In the genomic region with DNA sequence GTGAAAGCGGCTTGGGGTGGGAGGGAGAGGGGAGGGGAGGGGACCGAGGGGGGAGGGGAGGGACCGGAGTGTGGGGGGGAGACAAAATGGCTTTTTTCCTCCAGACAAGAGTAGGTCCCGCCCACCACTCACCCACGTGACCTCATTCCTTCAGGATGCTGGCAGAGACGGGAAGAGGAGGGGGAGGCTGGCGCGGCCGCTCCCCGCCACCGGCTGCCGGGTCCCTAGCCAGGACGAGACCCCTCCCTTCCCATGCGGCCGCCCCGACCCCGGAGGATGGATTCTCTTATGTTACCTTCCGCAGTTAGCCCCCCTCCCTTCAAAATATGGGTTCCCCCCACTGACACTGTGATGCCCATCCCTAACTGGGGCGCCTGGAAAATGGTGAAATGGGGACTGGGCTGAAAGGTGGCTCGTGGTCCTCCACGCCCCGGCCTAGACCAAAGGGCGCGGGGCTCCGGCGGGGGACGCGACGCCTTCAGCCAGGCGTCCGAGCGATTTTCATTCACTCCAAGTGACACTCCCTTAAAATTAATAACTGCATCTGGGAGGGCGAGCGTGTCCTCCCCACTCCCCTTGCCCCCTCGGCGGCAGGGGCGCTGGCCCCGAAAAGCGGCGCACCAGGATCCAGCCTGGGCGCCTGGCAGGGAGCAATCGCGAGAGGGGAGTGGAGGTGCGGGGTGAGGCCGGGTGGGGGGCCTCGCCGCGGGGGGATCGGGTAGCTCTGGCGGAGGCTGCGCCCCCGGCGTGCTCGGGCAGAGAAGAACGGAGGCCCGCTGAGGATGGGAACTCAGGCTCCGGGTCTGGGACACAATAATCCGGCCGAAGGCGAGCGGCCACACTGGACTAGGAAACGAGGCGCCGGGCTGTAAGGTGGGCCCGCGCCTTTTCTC, we compare ENCODE assay signal across 8 cellular contexts. TPM values are rescaled to one million over a fixed set of nuclear protein-coding genes. Genes with fewer than 3 reads are reported as not detected.
DNase-seq lines count a peak whose midpoint lies in the region; ATAC-seq and TF ChIP-seq lines count a peak whose summit lies in the region.

A gene (minus strand): TSS at position 8 of the 893 bp plus-strand sequence. CDS start 7,934 bp downstream, outside the sequence.

- H3K27me3 ChIP-seq in MM.1S (replicated peaks; ENCODE audit: insufficient read depth, low read length) (peaks cover 22% of the 10 kb centered on the region), SK-N-SH (ENCODE audit: insufficient read depth) (no peaks in the 10 kb centered on the region), testis (no peaks in the 10 kb centered on the region)

- 2% methylated on average over 23 of the region's 66 CpGs for WGBS in SK-N-SH (ENCODE audit: low lambda C conversion rate)
- WGBS in testis, 2 donors = 0 to 1% methylated on average over 9 to 63 of the region's 66 CpGs

- peak within 1 kb of the TSS; percentile 98 for H3K4me3 Mint-ChIP-seq in endothelial cell (ENCODE audit: unreplicated experiment)

- peaks cover 23% of the 10 kb centered on the region for H3K27me3 Mint-ChIP-seq in endothelial cell (ENCODE audit: unreplicated experiment)

- H3K4me2 ChIP-seq in MM.1S (ENCODE audit: low read depth, low read length) (peak within 1 kb of the TSS; percentile 100), SK-N-SH (peak within 1 kb of the TSS; percentile 100)

- no peak within 1 kb of the TSS for H3K27ac Mint-ChIP-seq in endothelial cell (ENCODE audit: unreplicated experiment)

- ATAC-seq in HG02571 (IDR thresholded peaks at IDR 0.05; ENCODE audit: unreplicated experiment) = no peak
- no peak for ATAC-seq in GM18873 (IDR thresholded peaks at IDR 0.05; ENCODE audit: low FRiP score, unreplicated experiment)

- H3K9ac ChIP-seq in MM.1S (ENCODE audit: low read length) = peak within 1 kb of the TSS; percentile 26; the same call in 1 of the 2 replicates
- H3K9ac ChIP-seq in SK-N-SH = peak within 1 kb of the TSS; percentile 90

- H3K36me3 ChIP-seq in MM.1S (replicated peaks; ENCODE audit: insufficient read depth, low read length) (no peaks in the 10 kb centered on the region), SK-N-SH (replicated peaks in 1 of 2; ENCODE audit: control insufficient read depth in 1 of 2, insufficient read depth in 2 of 2, low read length in 1 of 2) (no peaks in the 10 kb centered on the region), testis (ENCODE audit: low read depth, missing control alignments) (no peaks in the 10 kb centered on the region)

- H3K27ac ChIP-seq in MM.1S (ENCODE audit: low read length) (no peak within 1 kb of the TSS), SK-N-SH (ENCODE audit: low read depth in 2 of 2, low read length in 1 of 2) (peak within 1 kb of the TSS; percentile 71 to 98), testis (peak within 1 kb of the TSS; percentile 81 to 85)

- intact Hi-C loops in testis (cut with DNase I; ENCODE audit: low total_unique reads) = no loop called here

- H3K9me2 ChIP-seq in MM.1S (replicated peaks; ENCODE audit: insufficient read depth, low read length) (no peaks in the 10 kb centered on the region), SK-N-SH (no peaks in the 10 kb centered on the region)

- H4K20me1 ChIP-seq in MM.1S (ENCODE audit: insufficient read depth, low read length) (no peaks in the 10 kb centered on the region), SK-N-SH (ENCODE audit: insufficient read depth) (peaks cover 35% of the 10 kb centered on the region)

- peak within 1 kb of the TSS; percentile 92 for H2AFZ ChIP-seq in MM.1S (ENCODE audit: low read length)
- H2AFZ ChIP-seq in SK-N-SH (ENCODE audit: low read depth) = peak within 1 kb of the TSS; percentile 80

- H3K4me1 Mint-ChIP-seq in endothelial cell (ENCODE audit: unreplicated experiment) = peaks cover 46% of the 10 kb centered on the region

- peaks cover 25% of the 10 kb centered on the region for H3F3A ChIP-seq in MM.1S (ENCODE audit: insufficient read depth, low read length)
- peaks cover 6% of the 10 kb centered on the region for H3F3A ChIP-seq in SK-N-SH (replicated peaks; ENCODE audit: insufficient read depth)

- H3K4me3 ChIP-seq in MM.1S (ENCODE audit: low read length) (peak within 1 kb of the TSS; percentile 93), SK-N-SH (ENCODE audit: low read depth in 2 of 2, low read length in 1 of 2) (peak within 1 kb of the TSS; percentile 91 to 93), testis (peak within 1 kb of the TSS; percentile 81 to 92)

- H3K9me3 ChIP-seq in MM.1S (replicated peaks; ENCODE audit: insufficient read depth, low read length) = no peaks in the 10 kb centered on the region
- no peaks in the 10 kb centered on the region for H3K9me3 ChIP-seq in SK-N-SH
- H3K9me3 ChIP-seq in testis = no peaks in the 10 kb centered on the region

- TF ChIP-seq EP300 in SK-N-SH (IDR thresholded peaks at IDR 0.05; ENCODE audit: borderline replicate concordance in 1 of 2, low read depth in 1 of 2, low read length in 1 of 2) = no peak

- no peak for TF ChIP-seq POLR2A in testis (IDR thresholded peaks at IDR 0.05)

- CTCF ChIA-PET in SK-N-SH (lab: Yijun Ruan, JAX) = interaction anchor here (0.6 to 7.4 kb wide), 5 partner anchors 14 to 72 kb away, joined by 3 to 88 read pairs (median 4); a partner anchor contains a TSS

- DNase-seq in Daoy (ENCODE audit: low read depth) = peak; percentile 94
- no peak for DNase-seq in MM.1S
- peak; percentile 90 for DNase-seq in SK-N-SH
- DNase-seq in endothelial cell (ENCODE audit: low spot score) = peak; percentile 86
- peak; percentile 61 for DNase-seq in medulla oblongata (ENCODE audit: extremely low spot score)
- DNase-seq in testis = peak; percentile 96

- no peak for TF ChIP-seq CTCF in MM.1S (IDR thresholded peaks at IDR 0.05; ENCODE audit: low read length)
- TF ChIP-seq CTCF in SK-N-SH (IDR thresholded peaks at IDR 0.05) = no peak
- TF ChIP-seq CTCF in endothelial cell (IDR thresholded peaks at IDR 0.05; ENCODE audit: unreplicated experiment) = no peak
- no peak for TF ChIP-seq CTCF in testis (IDR thresholded peaks at IDR 0.05)

- H3K9me3 Mint-ChIP-seq in endothelial cell (ENCODE audit: unreplicated experiment) = no peaks in the 10 kb centered on the region

- POLR2A ChIA-PET in SK-N-SH (lab: Yijun Ruan, JAX) = interaction anchor here (1.9 kb wide), 1 partner anchor 24 kb away, joined by 6 read pairs; no protein-coding TSS in a partner anchor

- peaks cover 17% of the 10 kb centered on the region; the same call in 1 of the 2 replicates for H3K4me1 ChIP-seq in MM.1S (ENCODE audit: low read length)
- H3K4me1 ChIP-seq in SK-N-SH (ENCODE audit: control insufficient read depth in 1 of 2, insufficient read depth in 2 of 2, low read depth in 1 of 2, low read length in 1 of 2) = peaks cover 5 to 44% of the 10 kb centered on the region in 2 experiments; a peak in 1 of 4 replicates
- H3K4me1 ChIP-seq in testis = peaks cover 36% of the 10 kb centered on the region

- H3K79me2 ChIP-seq in MM.1S (ENCODE audit: low read length) (peaks cover 11% of the 10 kb centered on the region), SK-N-SH (ENCODE audit: insufficient read depth) (peaks cover 67% of the 10 kb centered on the region)

- peaks cover 21% of the 10 kb centered on the region for H3K36me3 Mint-ChIP-seq in endothelial cell (ENCODE audit: low read depth, unreplicated experiment)

- TF ChIP-seq RAD21 in SK-N-SH (IDR thresholded peaks at IDR 0.05; ENCODE audit: low read length) = no peak

TF ChIP-seq in SK-N-SH, 30 proteins besides CTCF, POLR2A, EP300 and RAD21 (continues in another document):
- TF ChIP-seq, protein P1, sequence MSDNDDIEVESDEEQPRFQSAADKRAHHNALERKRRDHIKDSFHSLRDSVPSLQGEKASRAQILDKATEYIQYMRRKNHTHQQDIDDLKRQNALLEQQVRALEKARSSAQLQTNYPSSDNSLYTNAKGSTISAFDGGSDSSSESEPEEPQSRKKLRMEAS (IDR thresholded peaks at IDR 0.05; ENCODE audit: low read depth) = peak; percentile 48
- TF ChIP-seq YY1 (IDR thresholded peaks at IDR 0.05; ENCODE audit: low read depth) (no peak; the same call in 1 of the 2 replicates), POLR2AphosphoS5 (IDR thresholded peaks at IDR 0.05; ENCODE audit: low read depth, low read length) (peak; percentile 77; the same call in 1 of the 2 replicates), NFIC (IDR thresholded peaks at IDR 0.05; ENCODE audit: borderline replicate concordance) (0 out of 2 replicates have a peak, but pooled peaks have one; percentile 11), CHD2 (IDR thresholded peaks at IDR 0.05; ENCODE audit: low read length, partially characterized antibody) (peak; percentile 13), TAF1 (IDR thresholded peaks at IDR 0.05; ENCODE audit: borderline replicate concordance, low read depth, low read length) (peak; percentile 38; the same call in 1 of the 2 replicates), MEF2A (IDR thresholded peaks at IDR 0.05; ENCODE audit: borderline replicate concordance, low read depth) (no peak)
- TF ChIP-seq, protein P2, sequence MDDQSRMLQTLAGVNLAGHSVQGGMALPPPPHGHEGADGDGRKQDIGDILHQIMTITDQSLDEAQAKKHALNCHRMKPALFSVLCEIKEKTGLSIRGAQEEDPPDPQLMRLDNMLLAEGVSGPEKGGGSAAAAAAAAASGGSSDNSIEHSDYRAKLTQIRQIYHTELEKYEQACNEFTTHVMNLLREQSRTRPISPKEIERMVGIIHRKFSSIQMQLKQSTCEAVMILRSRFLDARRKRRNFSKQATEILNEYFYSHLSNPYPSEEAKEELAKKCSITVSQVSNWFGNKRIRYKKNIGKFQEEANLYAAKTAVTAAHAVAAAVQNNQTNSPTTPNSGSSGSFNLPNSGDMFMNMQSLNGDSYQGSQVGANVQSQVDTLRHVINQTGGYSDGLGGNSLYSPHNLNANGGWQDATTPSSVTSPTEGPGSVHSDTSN (IDR thresholded peaks at IDR 0.05) = 0 out of 2 replicates have a peak, but pooled peaks have one; percentile 11
- TF ChIP-seq, protein P3, sequence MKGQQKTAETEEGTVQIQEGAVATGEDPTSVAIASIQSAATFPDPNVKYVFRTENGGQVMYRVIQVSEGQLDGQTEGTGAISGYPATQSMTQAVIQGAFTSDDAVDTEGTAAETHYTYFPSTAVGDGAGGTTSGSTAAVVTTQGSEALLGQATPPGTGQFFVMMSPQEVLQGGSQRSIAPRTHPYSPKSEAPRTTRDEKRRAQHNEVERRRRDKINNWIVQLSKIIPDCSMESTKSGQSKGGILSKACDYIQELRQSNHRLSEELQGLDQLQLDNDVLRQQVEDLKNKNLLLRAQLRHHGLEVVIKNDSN (IDR thresholded peaks at IDR 0.05; ENCODE audit: borderline replicate concordance, low read depth) = peak; percentile 92

RNA-seq across cellular contexts. Expression of the gene that starts here (rescaled TPM):
- 3.3 and 3.5 TPM in 2 replicates for total RNA-seq in Daoy (2014; rRNA removed; shearing (Covaris generic))
- polyA plus RNA-seq in SK-N-SH (2012; rRNA removed) = 24.2 and 39.8 TPM in 2 replicates
- 23.0 and 26.3 TPM in 2 replicates for polyA plus RNA-seq in SK-N-SH (2012; cell fraction: cytosol; rRNA removed)
- 54.1 and 67.6 TPM in 2 replicates for polyA plus RNA-seq in SK-N-SH (2012; cell fraction: nucleus; rRNA removed)
- total RNA-seq in endothelial cell (ENCODE audit: unreplicated experiment) = 79.4 TPM
- total RNA-seq in testis = 10 to 100 TPM in 1 of 2 donors, 1 to 10 TPM in 1; 8.1 to 20.9 TPM
- 21.2 TPM for polyA plus RNA-seq in testis (ENCODE audit: insufficient read depth, low read depth, low replicate concordance)
